Comparison of ENCODE assay signal across 1 cellular context in genomic region chr4:2963185-2964076, GRCh38.
TF ChIP-seq lines count a peak whose summit lies in the region.

Gene GRK4 (plus strand): TSS chr4:2963571. CDS start chr4:2964071, 500 bp downstream.
Gene NOP14 (minus strand): TSS chr4:2963406. CDS start chr4:2963319, 87 bp downstream.

TF ChIP-seq in K562, 482 proteins besides CTCF, POLR2A, EP300 and RAD21 (continued from another document and continues in another):
- TF ChIP-seq CREB3 (tag; conservative IDR thresholded peaks at IDR 0.05; ENCODE audit: low read depth): no peak
- TF ChIP-seq PRPF4 (IDR thresholded peaks at IDR 0.05; ENCODE audit: insufficient read depth, low read depth, low read length, poor library complexity, severe bottlenecking): peak; percentile 60
- TF ChIP-seq OTX1 (CRISPR knock-in tag; IDR thresholded peaks at IDR 0.05): no peak
- TF ChIP-seq BRD4 (IDR thresholded peaks at IDR 0.05): no peak
- TF ChIP-seq, protein P1, sequence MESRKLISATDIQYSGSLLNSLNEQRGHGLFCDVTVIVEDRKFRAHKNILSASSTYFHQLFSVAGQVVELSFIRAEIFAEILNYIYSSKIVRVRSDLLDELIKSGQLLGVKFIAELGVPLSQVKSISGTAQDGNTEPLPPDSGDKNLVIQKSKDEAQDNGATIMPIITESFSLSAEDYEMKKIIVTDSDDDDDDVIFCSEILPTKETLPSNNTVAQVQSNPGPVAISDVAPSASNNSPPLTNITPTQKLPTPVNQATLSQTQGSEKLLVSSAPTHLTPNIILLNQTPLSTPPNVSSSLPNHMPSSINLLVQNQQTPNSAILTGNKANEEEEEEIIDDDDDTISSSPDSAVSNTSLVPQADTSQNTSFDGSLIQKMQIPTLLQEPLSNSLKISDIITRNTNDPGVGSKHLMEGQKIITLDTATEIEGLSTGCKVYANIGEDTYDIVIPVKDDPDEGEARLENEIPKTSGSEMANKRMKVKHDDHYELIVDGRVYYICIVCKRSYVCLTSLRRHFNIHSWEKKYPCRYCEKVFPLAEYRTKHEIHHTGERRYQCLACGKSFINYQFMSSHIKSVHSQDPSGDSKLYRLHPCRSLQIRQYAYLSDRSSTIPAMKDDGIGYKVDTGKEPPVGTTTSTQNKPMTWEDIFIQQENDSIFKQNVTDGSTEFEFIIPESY (CRISPR knock-in tag; IDR thresholded peaks at IDR 0.05): peak; percentile 30; the same call in 1 of the 2 replicates
- TF ChIP-seq, protein P2, sequence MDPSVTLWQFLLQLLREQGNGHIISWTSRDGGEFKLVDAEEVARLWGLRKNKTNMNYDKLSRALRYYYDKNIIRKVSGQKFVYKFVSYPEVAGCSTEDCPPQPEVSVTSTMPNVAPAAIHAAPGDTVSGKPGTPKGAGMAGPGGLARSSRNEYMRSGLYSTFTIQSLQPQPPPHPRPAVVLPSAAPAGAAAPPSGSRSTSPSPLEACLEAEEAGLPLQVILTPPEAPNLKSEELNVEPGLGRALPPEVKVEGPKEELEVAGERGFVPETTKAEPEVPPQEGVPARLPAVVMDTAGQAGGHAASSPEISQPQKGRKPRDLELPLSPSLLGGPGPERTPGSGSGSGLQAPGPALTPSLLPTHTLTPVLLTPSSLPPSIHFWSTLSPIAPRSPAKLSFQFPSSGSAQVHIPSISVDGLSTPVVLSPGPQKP (CRISPR knock-in tag; IDR thresholded peaks at IDR 0.05): no peak
- TF ChIP-seq NFXL1 (CRISPR knock-in tag; IDR thresholded peaks at IDR 0.05): no peak
- no peak for TF ChIP-seq BACH1 (tag; IDR thresholded peaks at IDR 0.05)
- TF ChIP-seq SLC30A9 (CRISPR knock-in tag; IDR thresholded peaks at IDR 0.05): no peak
- peak; percentile 99 for TF ChIP-seq BHLHE40 (IDR thresholded peaks at IDR 0.05; ENCODE audit: low read length)
- TF ChIP-seq ZBTB11 (CRISPR knock-in tag; IDR thresholded peaks at IDR 0.05): peak in 1 of 3 experiments; percentile 78; a peak in 2 of 6 replicates
- no peak for TF ChIP-seq CCAR2 (IDR thresholded peaks at IDR 0.05; ENCODE audit: low read depth, low read length)
- no peak for TF ChIP-seq GATA2 (CRISPR knock-in tag; IDR thresholded peaks at IDR 0.05)
- no peak for TF ChIP-seq ZNF518B (CRISPR knock-in tag; IDR thresholded peaks at IDR 0.05)
- TF ChIP-seq PYGO2 (tag; IDR thresholded peaks at IDR 0.05): no peak
- TF ChIP-seq THRAP3 (IDR thresholded peaks at IDR 0.05; ENCODE audit: borderline replicate concordance): no peak
- TF ChIP-seq, protein P3, sequence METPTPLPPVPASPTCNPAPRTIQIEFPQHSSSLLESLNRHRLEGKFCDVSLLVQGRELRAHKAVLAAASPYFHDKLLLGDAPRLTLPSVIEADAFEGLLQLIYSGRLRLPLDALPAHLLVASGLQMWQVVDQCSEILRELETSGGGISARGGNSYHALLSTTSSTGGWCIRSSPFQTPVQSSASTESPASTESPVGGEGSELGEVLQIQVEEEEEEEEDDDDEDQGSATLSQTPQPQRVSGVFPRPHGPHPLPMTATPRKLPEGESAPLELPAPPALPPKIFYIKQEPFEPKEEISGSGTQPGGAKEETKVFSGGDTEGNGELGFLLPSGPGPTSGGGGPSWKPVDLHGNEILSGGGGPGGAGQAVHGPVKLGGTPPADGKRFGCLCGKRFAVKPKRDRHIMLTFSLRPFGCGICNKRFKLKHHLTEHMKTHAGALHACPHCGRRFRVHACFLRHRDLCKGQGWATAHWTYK (CRISPR knock-in tag; IDR thresholded peaks at IDR 0.05): peak; percentile 57; the same call in 1 of the 2 replicates
- TF ChIP-seq CBX1 (IDR thresholded peaks at IDR 0.05; ENCODE audit: low read depth): no peak; the same call in 1 of the 2 replicates
- TF ChIP-seq, protein P4, sequence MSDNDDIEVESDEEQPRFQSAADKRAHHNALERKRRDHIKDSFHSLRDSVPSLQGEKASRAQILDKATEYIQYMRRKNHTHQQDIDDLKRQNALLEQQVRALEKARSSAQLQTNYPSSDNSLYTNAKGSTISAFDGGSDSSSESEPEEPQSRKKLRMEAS (CRISPR knock-in tag; IDR thresholded peaks at IDR 0.05): peak; percentile 97
- TF ChIP-seq, protein P5, sequence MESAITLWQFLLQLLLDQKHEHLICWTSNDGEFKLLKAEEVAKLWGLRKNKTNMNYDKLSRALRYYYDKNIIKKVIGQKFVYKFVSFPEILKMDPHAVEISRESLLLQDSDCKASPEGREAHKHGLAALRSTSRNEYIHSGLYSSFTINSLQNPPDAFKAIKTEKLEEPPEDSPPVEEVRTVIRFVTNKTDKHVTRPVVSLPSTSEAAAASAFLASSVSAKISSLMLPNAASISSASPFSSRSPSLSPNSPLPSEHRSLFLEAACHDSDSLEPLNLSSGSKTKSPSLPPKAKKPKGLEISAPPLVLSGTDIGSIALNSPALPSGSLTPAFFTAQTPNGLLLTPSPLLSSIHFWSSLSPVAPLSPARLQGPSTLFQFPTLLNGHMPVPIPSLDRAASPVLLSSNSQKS (CRISPR knock-in tag; IDR thresholded peaks at IDR 0.05): no peak
- TF ChIP-seq, protein P6, sequence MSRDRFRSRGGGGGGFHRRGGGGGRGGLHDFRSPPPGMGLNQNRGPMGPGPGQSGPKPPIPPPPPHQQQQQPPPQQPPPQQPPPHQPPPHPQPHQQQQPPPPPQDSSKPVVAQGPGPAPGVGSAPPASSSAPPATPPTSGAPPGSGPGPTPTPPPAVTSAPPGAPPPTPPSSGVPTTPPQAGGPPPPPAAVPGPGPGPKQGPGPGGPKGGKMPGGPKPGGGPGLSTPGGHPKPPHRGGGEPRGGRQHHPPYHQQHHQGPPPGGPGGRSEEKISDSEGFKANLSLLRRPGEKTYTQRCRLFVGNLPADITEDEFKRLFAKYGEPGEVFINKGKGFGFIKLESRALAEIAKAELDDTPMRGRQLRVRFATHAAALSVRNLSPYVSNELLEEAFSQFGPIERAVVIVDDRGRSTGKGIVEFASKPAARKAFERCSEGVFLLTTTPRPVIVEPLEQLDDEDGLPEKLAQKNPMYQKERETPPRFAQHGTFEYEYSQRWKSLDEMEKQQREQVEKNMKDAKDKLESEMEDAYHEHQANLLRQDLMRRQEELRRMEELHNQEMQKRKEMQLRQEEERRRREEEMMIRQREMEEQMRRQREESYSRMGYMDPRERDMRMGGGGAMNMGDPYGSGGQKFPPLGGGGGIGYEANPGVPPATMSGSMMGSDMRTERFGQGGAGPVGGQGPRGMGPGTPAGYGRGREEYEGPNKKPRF (IDR thresholded peaks at IDR 0.05; ENCODE audit: low read depth, low read length): no peak
- peak in 1 of 2 experiments; percentile 66; a peak in 1 of 4 replicates for TF ChIP-seq NONO (IDR thresholded peaks at IDR 0.05; ENCODE audit: low read depth in 2 of 2, low read length in 1 of 2)
- peak; percentile 73; the same call in 1 of the 2 replicates for TF ChIP-seq ZNF609 (CRISPR knock-in tag; IDR thresholded peaks at IDR 0.05; ENCODE audit: borderline replicate concordance)
- TF ChIP-seq MAFK (IDR thresholded peaks at IDR 0.05; ENCODE audit: low read length): no peak
- TF ChIP-seq, protein P7, sequence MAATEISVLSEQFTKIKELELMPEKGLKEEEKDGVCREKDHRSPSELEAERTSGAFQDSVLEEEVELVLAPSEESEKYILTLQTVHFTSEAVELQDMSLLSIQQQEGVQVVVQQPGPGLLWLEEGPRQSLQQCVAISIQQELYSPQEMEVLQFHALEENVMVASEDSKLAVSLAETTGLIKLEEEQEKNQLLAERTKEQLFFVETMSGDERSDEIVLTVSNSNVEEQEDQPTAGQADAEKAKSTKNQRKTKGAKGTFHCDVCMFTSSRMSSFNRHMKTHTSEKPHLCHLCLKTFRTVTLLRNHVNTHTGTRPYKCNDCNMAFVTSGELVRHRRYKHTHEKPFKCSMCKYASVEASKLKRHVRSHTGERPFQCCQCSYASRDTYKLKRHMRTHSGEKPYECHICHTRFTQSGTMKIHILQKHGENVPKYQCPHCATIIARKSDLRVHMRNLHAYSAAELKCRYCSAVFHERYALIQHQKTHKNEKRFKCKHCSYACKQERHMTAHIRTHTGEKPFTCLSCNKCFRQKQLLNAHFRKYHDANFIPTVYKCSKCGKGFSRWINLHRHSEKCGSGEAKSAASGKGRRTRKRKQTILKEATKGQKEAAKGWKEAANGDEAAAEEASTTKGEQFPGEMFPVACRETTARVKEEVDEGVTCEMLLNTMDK (IDR thresholded peaks at IDR 0.05; ENCODE audit: borderline replicate concordance, insufficient read depth, low read depth, low read length, poor library complexity, severe bottlenecking): no peak
